In the genomic region with DNA sequence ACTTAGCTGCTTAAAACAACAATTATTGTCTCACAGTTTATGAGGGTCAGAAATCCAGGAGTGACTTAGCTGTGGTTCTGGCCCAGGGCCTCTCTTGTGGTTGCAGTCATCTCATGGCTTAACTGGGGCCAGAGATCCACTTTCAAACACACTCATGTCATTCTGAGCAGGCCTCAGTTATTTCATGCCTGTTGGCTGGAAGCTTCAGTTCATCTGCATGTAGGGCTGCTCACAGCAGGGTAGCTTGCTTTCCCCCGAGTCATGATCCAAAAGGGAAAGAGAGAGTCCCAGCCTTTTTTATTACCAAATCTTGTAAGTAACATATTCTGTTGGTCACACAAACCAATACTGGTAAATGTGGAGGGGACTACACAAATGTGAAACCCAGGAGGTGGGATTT, we compare ENCODE assay signal across 2 cellular contexts.
TF ChIP-seq lines count a peak whose summit lies in the region.

No MANE protein-coding gene starts in this region.

TF ChIP-seq in GM23338, 12 proteins besides CTCF, POLR2A, EP300 and RAD21 (continued from another document):
- TF ChIP-seq REST (IDR thresholded peaks at IDR 0.05; ENCODE audit: unreplicated experiment) = no peak

TF ChIP-seq in WTC11, 78 proteins besides CTCF, POLR2A, EP300 and RAD21 (continued from another document):
- TF ChIP-seq, protein P1, sequence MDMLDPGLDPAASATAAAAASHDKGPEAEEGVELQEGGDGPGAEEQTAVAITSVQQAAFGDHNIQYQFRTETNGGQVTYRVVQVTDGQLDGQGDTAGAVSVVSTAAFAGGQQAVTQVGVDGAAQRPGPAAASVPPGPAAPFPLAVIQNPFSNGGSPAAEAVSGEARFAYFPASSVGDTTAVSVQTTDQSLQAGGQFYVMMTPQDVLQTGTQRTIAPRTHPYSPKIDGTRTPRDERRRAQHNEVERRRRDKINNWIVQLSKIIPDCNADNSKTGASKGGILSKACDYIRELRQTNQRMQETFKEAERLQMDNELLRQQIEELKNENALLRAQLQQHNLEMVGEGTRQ (CRISPR knock-in tag; IDR thresholded peaks at IDR 0.05) = no peak
- TF ChIP-seq HMGA2 (CRISPR knock-in tag; IDR thresholded peaks at IDR 0.05) = no peak
- TF ChIP-seq, protein P2, sequence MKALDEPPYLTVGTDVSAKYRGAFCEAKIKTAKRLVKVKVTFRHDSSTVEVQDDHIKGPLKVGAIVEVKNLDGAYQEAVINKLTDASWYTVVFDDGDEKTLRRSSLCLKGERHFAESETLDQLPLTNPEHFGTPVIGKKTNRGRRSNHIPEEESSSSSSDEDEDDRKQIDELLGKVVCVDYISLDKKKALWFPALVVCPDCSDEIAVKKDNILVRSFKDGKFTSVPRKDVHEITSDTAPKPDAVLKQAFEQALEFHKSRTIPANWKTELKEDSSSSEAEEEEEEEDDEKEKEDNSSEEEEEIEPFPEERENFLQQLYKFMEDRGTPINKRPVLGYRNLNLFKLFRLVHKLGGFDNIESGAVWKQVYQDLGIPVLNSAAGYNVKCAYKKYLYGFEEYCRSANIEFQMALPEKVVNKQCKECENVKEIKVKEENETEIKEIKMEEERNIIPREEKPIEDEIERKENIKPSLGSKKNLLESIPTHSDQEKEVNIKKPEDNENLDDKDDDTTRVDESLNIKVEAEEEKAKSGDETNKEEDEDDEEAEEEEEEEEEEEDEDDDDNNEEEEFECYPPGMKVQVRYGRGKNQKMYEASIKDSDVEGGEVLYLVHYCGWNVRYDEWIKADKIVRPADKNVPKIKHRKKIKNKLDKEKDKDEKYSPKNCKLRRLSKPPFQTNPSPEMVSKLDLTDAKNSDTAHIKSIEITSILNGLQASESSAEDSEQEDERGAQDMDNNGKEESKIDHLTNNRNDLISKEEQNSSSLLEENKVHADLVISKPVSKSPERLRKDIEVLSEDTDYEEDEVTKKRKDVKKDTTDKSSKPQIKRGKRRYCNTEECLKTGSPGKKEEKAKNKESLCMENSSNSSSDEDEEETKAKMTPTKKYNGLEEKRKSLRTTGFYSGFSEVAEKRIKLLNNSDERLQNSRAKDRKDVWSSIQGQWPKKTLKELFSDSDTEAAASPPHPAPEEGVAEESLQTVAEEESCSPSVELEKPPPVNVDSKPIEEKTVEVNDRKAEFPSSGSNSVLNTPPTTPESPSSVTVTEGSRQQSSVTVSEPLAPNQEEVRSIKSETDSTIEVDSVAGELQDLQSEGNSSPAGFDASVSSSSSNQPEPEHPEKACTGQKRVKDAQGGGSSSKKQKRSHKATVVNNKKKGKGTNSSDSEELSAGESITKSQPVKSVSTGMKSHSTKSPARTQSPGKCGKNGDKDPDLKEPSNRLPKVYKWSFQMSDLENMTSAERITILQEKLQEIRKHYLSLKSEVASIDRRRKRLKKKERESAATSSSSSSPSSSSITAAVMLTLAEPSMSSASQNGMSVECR (CRISPR knock-in tag; IDR thresholded peaks at IDR 0.05; ENCODE audit: borderline replicate concordance) = no peak
- TF ChIP-seq, protein P3, sequence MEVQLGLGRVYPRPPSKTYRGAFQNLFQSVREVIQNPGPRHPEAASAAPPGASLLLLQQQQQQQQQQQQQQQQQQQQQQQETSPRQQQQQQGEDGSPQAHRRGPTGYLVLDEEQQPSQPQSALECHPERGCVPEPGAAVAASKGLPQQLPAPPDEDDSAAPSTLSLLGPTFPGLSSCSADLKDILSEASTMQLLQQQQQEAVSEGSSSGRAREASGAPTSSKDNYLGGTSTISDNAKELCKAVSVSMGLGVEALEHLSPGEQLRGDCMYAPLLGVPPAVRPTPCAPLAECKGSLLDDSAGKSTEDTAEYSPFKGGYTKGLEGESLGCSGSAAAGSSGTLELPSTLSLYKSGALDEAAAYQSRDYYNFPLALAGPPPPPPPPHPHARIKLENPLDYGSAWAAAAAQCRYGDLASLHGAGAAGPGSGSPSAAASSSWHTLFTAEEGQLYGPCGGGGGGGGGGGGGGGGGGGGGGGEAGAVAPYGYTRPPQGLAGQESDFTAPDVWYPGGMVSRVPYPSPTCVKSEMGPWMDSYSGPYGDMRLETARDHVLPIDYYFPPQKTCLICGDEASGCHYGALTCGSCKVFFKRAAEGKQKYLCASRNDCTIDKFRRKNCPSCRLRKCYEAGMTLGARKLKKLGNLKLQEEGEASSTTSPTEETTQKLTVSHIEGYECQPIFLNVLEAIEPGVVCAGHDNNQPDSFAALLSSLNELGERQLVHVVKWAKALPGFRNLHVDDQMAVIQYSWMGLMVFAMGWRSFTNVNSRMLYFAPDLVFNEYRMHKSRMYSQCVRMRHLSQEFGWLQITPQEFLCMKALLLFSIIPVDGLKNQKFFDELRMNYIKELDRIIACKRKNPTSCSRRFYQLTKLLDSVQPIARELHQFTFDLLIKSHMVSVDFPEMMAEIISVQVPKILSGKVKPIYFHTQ (CRISPR knock-in tag; IDR thresholded peaks at IDR 0.05) = no peak
- TF ChIP-seq JUN (CRISPR knock-in tag; IDR thresholded peaks at IDR 0.05) = no peak
- TF ChIP-seq, protein P4, sequence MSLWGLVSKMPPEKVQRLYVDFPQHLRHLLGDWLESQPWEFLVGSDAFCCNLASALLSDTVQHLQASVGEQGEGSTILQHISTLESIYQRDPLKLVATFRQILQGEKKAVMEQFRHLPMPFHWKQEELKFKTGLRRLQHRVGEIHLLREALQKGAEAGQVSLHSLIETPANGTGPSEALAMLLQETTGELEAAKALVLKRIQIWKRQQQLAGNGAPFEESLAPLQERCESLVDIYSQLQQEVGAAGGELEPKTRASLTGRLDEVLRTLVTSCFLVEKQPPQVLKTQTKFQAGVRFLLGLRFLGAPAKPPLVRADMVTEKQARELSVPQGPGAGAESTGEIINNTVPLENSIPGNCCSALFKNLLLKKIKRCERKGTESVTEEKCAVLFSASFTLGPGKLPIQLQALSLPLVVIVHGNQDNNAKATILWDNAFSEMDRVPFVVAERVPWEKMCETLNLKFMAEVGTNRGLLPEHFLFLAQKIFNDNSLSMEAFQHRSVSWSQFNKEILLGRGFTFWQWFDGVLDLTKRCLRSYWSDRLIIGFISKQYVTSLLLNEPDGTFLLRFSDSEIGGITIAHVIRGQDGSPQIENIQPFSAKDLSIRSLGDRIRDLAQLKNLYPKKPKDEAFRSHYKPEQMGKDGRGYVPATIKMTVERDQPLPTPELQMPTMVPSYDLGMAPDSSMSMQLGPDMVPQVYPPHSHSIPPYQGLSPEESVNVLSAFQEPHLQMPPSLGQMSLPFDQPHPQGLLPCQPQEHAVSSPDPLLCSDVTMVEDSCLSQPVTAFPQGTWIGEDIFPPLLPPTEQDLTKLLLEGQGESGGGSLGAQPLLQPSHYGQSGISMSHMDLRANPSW (CRISPR knock-in tag; conservative IDR thresholded peaks at IDR 0.05; ENCODE audit: low read depth) = no peak
- TF ChIP-seq ZNF416 (CRISPR knock-in tag; IDR thresholded peaks at IDR 0.05) = no peak
- no peak for TF ChIP-seq E2F5 (CRISPR knock-in tag; IDR thresholded peaks at IDR 0.05)
- TF ChIP-seq ATF3 (CRISPR knock-in tag; conservative IDR thresholded peaks at IDR 0.05) = no peak
- no peak for TF ChIP-seq ETV6 (CRISPR knock-in tag; IDR thresholded peaks at IDR 0.05)
- no peak for TF ChIP-seq NFATC4 (CRISPR knock-in tag; IDR thresholded peaks at IDR 0.05)
- no peak for TF ChIP-seq TEAD4 (CRISPR knock-in tag; IDR thresholded peaks at IDR 0.05)
